In the genomic region with DNA sequence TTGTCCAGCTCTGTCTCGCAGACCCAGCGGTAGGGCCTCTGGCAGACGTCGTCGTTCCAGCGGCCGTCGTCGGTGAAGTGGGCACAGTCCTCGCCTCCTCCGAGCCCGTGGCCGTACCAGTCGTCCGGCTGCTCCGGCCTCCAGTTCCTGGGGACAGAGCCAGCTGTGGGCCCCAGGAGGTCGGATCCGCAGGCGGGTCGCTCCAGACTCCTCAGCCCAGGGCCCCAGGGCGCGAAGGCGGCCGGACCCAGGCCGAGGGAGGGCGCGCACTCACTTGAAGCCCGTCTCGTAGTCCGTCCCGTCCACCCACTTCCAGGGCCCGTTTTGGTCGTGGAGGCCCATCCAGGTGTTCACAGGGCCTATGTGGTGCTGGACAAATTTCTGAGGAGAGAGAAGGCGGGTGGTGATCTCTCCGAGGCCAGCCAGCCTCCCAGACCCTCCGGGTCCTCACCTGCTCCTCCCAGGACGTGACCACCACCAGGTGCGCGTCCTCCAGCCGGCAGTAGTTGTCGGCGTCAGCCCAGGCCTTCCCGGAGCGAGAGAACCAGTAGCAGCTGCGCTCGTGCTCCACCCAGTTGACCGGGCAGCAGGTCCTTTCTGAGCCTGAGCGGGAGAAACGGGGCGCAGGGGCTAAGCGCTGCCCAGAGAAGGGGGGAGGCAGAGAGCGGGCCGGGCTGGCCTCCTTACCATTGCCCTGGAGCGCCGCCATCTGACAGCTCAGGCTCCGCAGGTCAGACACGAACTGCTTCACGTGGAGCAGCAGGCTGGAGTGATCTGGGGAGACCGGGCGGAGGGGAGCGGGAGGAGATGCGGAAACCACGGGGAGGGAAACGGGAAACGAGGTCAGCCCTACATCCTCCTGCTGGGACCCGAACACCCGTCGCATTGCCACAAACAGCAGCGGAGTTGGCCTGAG, we compare ENCODE assay signal across 8 cellular contexts. TPM values are rescaled to one million over a fixed set of nuclear protein-coding genes. Genes with fewer than 3 reads are reported as not detected.
DNase-seq lines count a peak whose midpoint lies in the region; ATAC-seq and TF ChIP-seq lines count a peak whose summit lies in the region.

No MANE protein-coding gene starts in this region.

- no peak overlapping the region for H3K27ac ChIP-seq in stomach

- CTCF ChIA-PET in WTC11 (lab: Charles Lee), result interaction anchor here (0.7 to 1.9 kb wide), 16 partner anchors 9 to 150 kb away, joined by 3 to 18 read pairs (median 5); a partner anchor contains a TSS

- peaks cover 13 to 27% (median 18%) of the 10 kb centered on the region in 4 donors for H3K4me1 ChIP-seq in stomach

- H3K27me3 Mint-ChIP-seq in WTC11 (ENCODE audit: low read depth), result peaks cover 10% of the 10 kb centered on the region
- peaks cover 9% of the 10 kb centered on the region in 2 donors for H3K27me3 Mint-ChIP-seq in effector memory CD8-positive, alpha-beta T cell

- H3K4me3 ChIP-seq in stomach, result peak overlapping the region in 3 of 4 donors; percentile 11 to 30 (median 14)

- ATAC-seq in WTC11, result peak; percentile 79
- peak; percentile 79 for ATAC-seq in effector memory CD8-positive, alpha-beta T cell (replicated peaks)
- ATAC-seq in GM21381 (IDR thresholded peaks at IDR 0.05; ENCODE audit: unreplicated experiment), result no peak

- no peak overlapping the region for H3K4me3 Mint-ChIP-seq in WTC11
- no peak overlapping the region for H3K4me3 Mint-ChIP-seq in effector memory CD8-positive, alpha-beta T cell

- peaks cover 7% of the 10 kb centered on the region for H3K36me3 Mint-ChIP-seq in WTC11
- no peaks in the 10 kb centered on the region for H3K36me3 Mint-ChIP-seq in effector memory CD8-positive, alpha-beta T cell (ENCODE audit: insufficient read depth)

- no peak for TF ChIP-seq EP300 in stomach (IDR thresholded peaks at IDR 0.05)

- peaks cover 0 to 17% (median 8%) of the 10 kb centered on the region in 4 donors for H3K9me3 ChIP-seq in stomach

- intact Hi-C loops in stomach (cut with DNase I; ENCODE audit: low total_unique reads), result no loop called here

- H3K36me3 ChIP-seq in stomach, result no peaks in the 10 kb centered on the region

- POLR2A ChIA-PET in WTC11 (lab: Charles Lee), result interaction anchor here (0.8 to 1.2 kb wide), 2 partner anchors 9 to 122 kb away, joined by 3 to 4 read pairs; no protein-coding TSS in a partner anchor

- H3K9me3 Mint-ChIP-seq in WTC11, result peaks cover 7% of the 10 kb centered on the region
- H3K9me3 Mint-ChIP-seq in effector memory CD8-positive, alpha-beta T cell, result peaks cover 0 to 4% of the 10 kb centered on the region in 2 donors

- DNase-seq in WTC11 (ENCODE audit: low spot score) (peak; percentile 92), mucosa of gallbladder (ENCODE audit: low spot score) (peak; percentile 74), stomach (peak; percentile 68), NCI-H524 (lab: John Stamatoyannopoulos, UW) (no peak), occipital lobe (lab: John Stamatoyannopoulos, UW) (no peak)
- peak; percentile 22 to 43 (median 41) for DNase-seq in effector memory CD8-positive, alpha-beta T cell

- peaks cover 6% of the 10 kb centered on the region for H3K4me1 Mint-ChIP-seq in WTC11
- peaks cover 6 to 8% of the 10 kb centered on the region in 2 donors for H3K4me1 Mint-ChIP-seq in effector memory CD8-positive, alpha-beta T cell (ENCODE audit: low read depth in 2 of 2)

- H3K27ac Mint-ChIP-seq in WTC11, result no peak overlapping the region
- H3K27ac Mint-ChIP-seq in effector memory CD8-positive, alpha-beta T cell, result no peak overlapping the region

- TF ChIP-seq CTCF in GM12873 (IDR thresholded peaks at IDR 0.05; ENCODE audit: insufficient read depth, low read depth, low read length, missing control alignments), result peak; percentile 16
- TF ChIP-seq CTCF in WTC11 (IDR thresholded peaks at IDR 0.05), result no peak
- no peak for TF ChIP-seq CTCF in stomach (IDR thresholded peaks at IDR 0.05)

- WGBS in stomach, 5 donors, result 46 to 62% (median 47%) methylated on average over 37 to 69 of the region's 69 CpGs

- TF ChIP-seq POLR2A in stomach (IDR thresholded peaks at IDR 0.05), result no peak

- H3K27me3 ChIP-seq in stomach, result peaks cover 0 to 64% (median 28%) of the 10 kb centered on the region in 3 donors

TF ChIP-seq in WTC11, 78 proteins besides CTCF, POLR2A, EP300 and RAD21 (continues in another document):
- TF ChIP-seq TP53 (CRISPR knock-in tag; IDR thresholded peaks at IDR 0.05) (peak; percentile 81), IRF2 (CRISPR knock-in tag; IDR thresholded peaks at IDR 0.05; ENCODE audit: borderline replicate concordance, low read depth) (no peak), ETV6 (CRISPR knock-in tag; IDR thresholded peaks at IDR 0.05) (peak; percentile 76; the same call in 1 of the 2 replicates), ZNF232 (CRISPR knock-in tag; IDR thresholded peaks at IDR 0.05) (0 out of 2 replicates have a peak, but pooled peaks have one; percentile 68)
- TF ChIP-seq, protein P1, sequence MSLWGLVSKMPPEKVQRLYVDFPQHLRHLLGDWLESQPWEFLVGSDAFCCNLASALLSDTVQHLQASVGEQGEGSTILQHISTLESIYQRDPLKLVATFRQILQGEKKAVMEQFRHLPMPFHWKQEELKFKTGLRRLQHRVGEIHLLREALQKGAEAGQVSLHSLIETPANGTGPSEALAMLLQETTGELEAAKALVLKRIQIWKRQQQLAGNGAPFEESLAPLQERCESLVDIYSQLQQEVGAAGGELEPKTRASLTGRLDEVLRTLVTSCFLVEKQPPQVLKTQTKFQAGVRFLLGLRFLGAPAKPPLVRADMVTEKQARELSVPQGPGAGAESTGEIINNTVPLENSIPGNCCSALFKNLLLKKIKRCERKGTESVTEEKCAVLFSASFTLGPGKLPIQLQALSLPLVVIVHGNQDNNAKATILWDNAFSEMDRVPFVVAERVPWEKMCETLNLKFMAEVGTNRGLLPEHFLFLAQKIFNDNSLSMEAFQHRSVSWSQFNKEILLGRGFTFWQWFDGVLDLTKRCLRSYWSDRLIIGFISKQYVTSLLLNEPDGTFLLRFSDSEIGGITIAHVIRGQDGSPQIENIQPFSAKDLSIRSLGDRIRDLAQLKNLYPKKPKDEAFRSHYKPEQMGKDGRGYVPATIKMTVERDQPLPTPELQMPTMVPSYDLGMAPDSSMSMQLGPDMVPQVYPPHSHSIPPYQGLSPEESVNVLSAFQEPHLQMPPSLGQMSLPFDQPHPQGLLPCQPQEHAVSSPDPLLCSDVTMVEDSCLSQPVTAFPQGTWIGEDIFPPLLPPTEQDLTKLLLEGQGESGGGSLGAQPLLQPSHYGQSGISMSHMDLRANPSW (CRISPR knock-in tag; conservative IDR thresholded peaks at IDR 0.05; ENCODE audit: low read depth), result no peak; the same call in 1 of the 2 replicates
- TF ChIP-seq, protein P2, sequence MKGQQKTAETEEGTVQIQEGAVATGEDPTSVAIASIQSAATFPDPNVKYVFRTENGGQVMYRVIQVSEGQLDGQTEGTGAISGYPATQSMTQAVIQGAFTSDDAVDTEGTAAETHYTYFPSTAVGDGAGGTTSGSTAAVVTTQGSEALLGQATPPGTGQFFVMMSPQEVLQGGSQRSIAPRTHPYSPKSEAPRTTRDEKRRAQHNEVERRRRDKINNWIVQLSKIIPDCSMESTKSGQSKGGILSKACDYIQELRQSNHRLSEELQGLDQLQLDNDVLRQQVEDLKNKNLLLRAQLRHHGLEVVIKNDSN (CRISPR knock-in tag; IDR thresholded peaks at IDR 0.05), result peak; percentile 58; the same call in 1 of the 2 replicates
- TF ChIP-seq, protein P3, sequence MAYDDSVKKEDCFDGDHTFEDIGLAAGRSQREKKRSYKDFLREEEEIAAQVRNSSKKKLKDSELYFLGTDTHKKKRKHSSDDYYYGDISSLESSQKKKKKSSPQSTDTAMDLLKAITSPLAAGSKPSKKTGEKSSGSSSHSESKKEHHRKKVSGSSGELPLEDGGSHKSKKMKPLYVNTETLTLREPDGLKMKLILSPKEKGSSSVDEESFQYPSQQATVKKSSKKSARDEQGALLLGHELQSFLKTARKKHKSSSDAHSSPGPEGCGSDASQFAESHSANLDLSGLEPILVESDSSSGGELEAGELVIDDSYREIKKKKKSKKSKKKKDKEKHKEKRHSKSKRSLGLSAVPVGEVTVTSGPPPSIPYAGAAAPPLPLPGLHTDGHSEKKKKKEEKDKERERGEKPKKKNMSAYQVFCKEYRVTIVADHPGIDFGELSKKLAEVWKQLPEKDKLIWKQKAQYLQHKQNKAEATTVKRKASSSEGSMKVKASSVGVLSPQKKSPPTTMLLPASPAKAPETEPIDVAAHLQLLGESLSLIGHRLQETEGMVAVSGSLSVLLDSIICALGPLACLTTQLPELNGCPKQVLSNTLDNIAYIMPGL (CRISPR knock-in tag; IDR thresholded peaks at IDR 0.05), result peak; percentile 95
- TF ChIP-seq, protein P4, sequence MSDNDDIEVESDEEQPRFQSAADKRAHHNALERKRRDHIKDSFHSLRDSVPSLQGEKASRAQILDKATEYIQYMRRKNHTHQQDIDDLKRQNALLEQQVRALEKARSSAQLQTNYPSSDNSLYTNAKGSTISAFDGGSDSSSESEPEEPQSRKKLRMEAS (CRISPR knock-in tag; IDR thresholded peaks at IDR 0.05), result peak; percentile 78

RNA-seq across cellular contexts. Expression of a gene that starts 5.2 kb away (rescaled TPM):
- total RNA-seq in WTC11 (2021) (13.3 to 17.7 TPM (median 15.8 TPM) in 3 replicates), mucosa of gallbladder (5.0 TPM), stomach (under 1 TPM in 2 of 5 donors, not detected in 3; 0.87 to 0.92 TPM), occipital lobe (15.6 TPM)
- polyA plus RNA-seq in stomach, result 1 to 10 TPM; 1.9 to 6.0 (median 2.5) TPM

RNA-seq across cellular contexts. Expression of a gene that starts 45.7 kb away (rescaled TPM):
- total RNA-seq in WTC11 (2021), result 47.1 to 59.7 TPM (median 48.0 TPM) in 3 replicates
- total RNA-seq in mucosa of gallbladder, result 36.5 TPM
- total RNA-seq in stomach, result 10 to 100 TPM in 3 of 5 donors, 1 to 10 TPM in 2; 3.2 to 26.3 (median 10.6) TPM
- polyA plus RNA-seq in stomach, result 10 to 100 TPM in 1 of 3 donors, 1 to 10 TPM in 2; 5.8 to 11.5 (median 7.0) TPM
- 131 TPM for total RNA-seq in occipital lobe

RNA-seq across cellular contexts. Expression of a gene that starts 45.8 kb away (rescaled TPM):
- total RNA-seq in WTC11 (2021) (213 to 236 TPM (median 221 TPM) in 3 replicates), mucosa of gallbladder (914 TPM), stomach (1,000 to 10,000 TPM in 3 of 5 donors, 100 to 1,000 TPM in 2; 348 to 3,058 (median 1,195) TPM), occipital lobe (77.2 TPM)
- 100 to 1,000 TPM; 651 to 783 (median 654) TPM for polyA plus RNA-seq in stomach

RNA-seq across cellular contexts. Expression of a gene that starts 59.3 kb away (rescaled TPM):
- total RNA-seq in WTC11 (2021), result 0.13 to 0.30 TPM (median 0.14 TPM) in 3 replicates
- 45.5 TPM for total RNA-seq in mucosa of gallbladder
- 1 to 10 TPM in 2 of 5 donors, not detected in 3; 1.4 to 2.2 TPM for total RNA-seq in stomach
- polyA plus RNA-seq in stomach, result under 1 TPM in 1 of 3 donors, not detected in 2; 0.73 TPM
- total RNA-seq in occipital lobe, result not detected

Comparison
In these comparisons a context has a peak if more than half of its experiments do, and no peak if none do; other contexts are left out.
1. DNase-seq: peak in WTC11 (single experiment), effector memory CD8-positive, alpha-beta T cell (3 of 3), mucosa of gallbladder (single experiment) and stomach (single experiment); none in NCI-H524 (0 of 2) and occipital lobe (single experiment).